15 cellular contexts compared by ENCODE assay signal in genomic region chr1:226967665-226968064, GRCh38. TPM values are rescaled to one million over a fixed set of nuclear protein-coding genes. Genes with fewer than 3 reads are reported as not detected.
A peak's percentile ranks its signal among the peaks of the same experiment; 100 is the strongest.
DNase-seq lines count a peak whose midpoint lies in the region; ATAC-seq and TF ChIP-seq lines count a peak whose summit lies in the region.
"Had no signal": no experiment of that assay in that cellular context is flagged by ENCODE, and none has a peak within 500 bp of the region (broad histone marks: within the 10 kb centered on the region; RNA-seq: fewer than 3 reads in every experiment).

No MANE protein-coding gene starts in this region.

- peaks cover 5 to 7% of the 10 kb centered on the region in 2 experiments for H3K9me3 ChIP-seq in CD4-positive, CD25-positive, alpha-beta regulatory T cell (ENCODE audit: control insufficient read depth in 2 of 2, low read length in 2 of 2)
- H3K9me3 ChIP-seq: ascending aorta, uterus had no signal

- H3K27ac ChIP-seq in CD4-positive, CD25-positive, alpha-beta regulatory T cell (ENCODE audit: insufficient read depth, low read length, poor library complexity, severe bottlenecking), result no peak overlapping the region
- peak overlapping the region; percentile 25 for H3K27ac ChIP-seq in layer of hippocampus (ENCODE audit: low read depth, low read length)
- H3K27ac ChIP-seq: ascending aorta, uterus had no signal

- no peak overlapping the region for H3K4me3 Mint-ChIP-seq in CD4-positive, CD25-positive, alpha-beta regulatory T cell
- H3K4me3 Mint-ChIP-seq: activated CD4-positive, alpha-beta T cell treated with anti-CD3 and anti-CD28 coated beads, Interleukin-2, amount 10 ng/mL, durations not matched to agents 7 days and 5 days; B cell; T-helper 1 cell treated with Interleukin-12 subunit alpha and Interleukin-12 subunit beta and Interleukin-4 antibody, amounts not matched to agents 30 μg/mL and 1 μg/mL, for 36 hours had no signal

- no peaks in the 10 kb centered on the region for H3K27me3 ChIP-seq in CD4-positive, CD25-positive, alpha-beta regulatory T cell (ENCODE audit: control insufficient read depth, insufficient read depth, low read length)
- H3K27me3 ChIP-seq in layer of hippocampus (ENCODE audit: control insufficient read depth, insufficient read depth, low read length), result no peaks in the 10 kb centered on the region
- H3K27me3 ChIP-seq: ascending aorta, MG63, uterus had no signal

- H3K36me3 ChIP-seq in CD4-positive, CD25-positive, alpha-beta regulatory T cell (ENCODE audit: control insufficient read depth, insufficient read depth, low read length), result peaks cover 36% of the 10 kb centered on the region
- H3K36me3 ChIP-seq: uterus had no signal

- no peak for ATAC-seq in CD4-positive, CD25-positive, alpha-beta regulatory T cell (ENCODE audit: low read depth in 2 of 2)
- ATAC-seq in GM19455 (IDR thresholded peaks at IDR 0.05; ENCODE audit: unreplicated experiment), result no peak

- peak overlapping the region in 2 of 3 donors; percentile 3 to 85 for H3K27ac Mint-ChIP-seq in CD4-positive, CD25-positive, alpha-beta regulatory T cell
- H3K27ac Mint-ChIP-seq: activated CD4-positive, alpha-beta T cell treated with anti-CD3 and anti-CD28 coated beads, Interleukin-2, amount 10 ng/mL, durations not matched to agents 7 days and 5 days; B cell had no signal

- H3K4me3 ChIP-seq in CD4-positive, CD25-positive, alpha-beta regulatory T cell (ENCODE audit: low read depth, low read length), result no peak overlapping the region
- H3K4me3 ChIP-seq in choroid plexus epithelial cell (ENCODE audit: low read depth, low read length), result no peak overlapping the region
- H3K4me3 ChIP-seq: ascending aorta, MG63, uterus had no signal

- H3K4me1 Mint-ChIP-seq in CD4-positive, CD25-positive, alpha-beta regulatory T cell, result peaks cover 11 to 27% (median 16%) of the 10 kb centered on the region in 4 donors
- H3K4me1 Mint-ChIP-seq: activated CD4-positive, alpha-beta T cell treated with anti-CD3 and anti-CD28 coated beads, Interleukin-2, amount 10 ng/mL, durations not matched to agents 7 days and 5 days had no signal

- no peak for TF ChIP-seq CTCF in choroid plexus epithelial cell (conservative IDR thresholded peaks at IDR 0.05; ENCODE audit: low read depth, low read length)

- H3K36me3 Mint-ChIP-seq in CD4-positive, CD25-positive, alpha-beta regulatory T cell, result peaks cover 52% of the 10 kb centered on the region

- no peaks in the 10 kb centered on the region for H3K4me1 ChIP-seq in CD4-positive, CD25-positive, alpha-beta regulatory T cell (ENCODE audit: control insufficient read depth, insufficient read depth, low read length, poor library complexity, severe bottlenecking)
- H3K4me1 ChIP-seq: ascending aorta, uterus had no signal

- H3K27me3 Mint-ChIP-seq in CD4-positive, CD25-positive, alpha-beta regulatory T cell, result no peaks in the 10 kb centered on the region
- H3K27me3 Mint-ChIP-seq: activated CD4-positive, alpha-beta T cell treated with anti-CD3 and anti-CD28 coated beads, Interleukin-2, amount 10 ng/mL, durations not matched to agents 7 days and 5 days; B cell had no signal

- no peak for DNase-seq in CD4-positive, CD25-positive, alpha-beta regulatory T cell
- peak; percentile 41 to 87 for DNase-seq in NCI-H446 (lab: John Stamatoyannopoulos, UW)
- DNase-seq in choroid plexus epithelial cell (ENCODE audit: low read depth), result peak; percentile 53
- DNase-seq in 8988T, result no peak
- no peak for DNase-seq in DMS153 (lab: John Stamatoyannopoulos, UW)
- DNase-seq in stimulated activated CD4-positive, alpha-beta T cell treated with anti-CD3 and anti-CD28 coated beads, Interleukin-1b, Interleukin-23, amount 100 ng/mL, for 48 hours, result no peak
- DNase-seq: activated CD4-positive, alpha-beta T cell treated with anti-CD3 and anti-CD28 coated beads, Interleukin-2, amount 10 ng/mL, durations not matched to agents 7 days and 5 days; mesendoderm; MG63; uterus had no signal

- peaks cover 0 to 6% (median 4%) of the 10 kb centered on the region in 7 donors for H3K9me3 Mint-ChIP-seq in CD4-positive, CD25-positive, alpha-beta regulatory T cell

RNA-seq across cellular contexts. Expression of gene COQ8A, which starts 27.6 kb away (rescaled TPM):
- 44.1 TPM for total RNA-seq in CD4-positive, CD25-positive, alpha-beta regulatory T cell
- 10 to 100 TPM; 53.1 to 60.1 (median 56.4) TPM for polyA plus RNA-seq in CD4-positive, CD25-positive, alpha-beta regulatory T cell

Comparison
In these comparisons a context has a peak if more than half of its experiments do, and no peak if none do; other contexts are left out.
1. DNase-seq: peak in NCI-H446 (2 of 2) and choroid plexus epithelial cell (single experiment); none in CD4-positive, CD25-positive, alpha-beta regulatory T cell (0 of 3), 8988T (single experiment), DMS153 (single experiment) and stimulated activated CD4-positive, alpha-beta T cell treated with anti-CD3 and anti-CD28 coated beads, Interleukin-1b, Interleukin-23, amount 100 ng/mL, for 48 hours (single experiment).